In genomic region chr19:9139609-9140158, GRCh38 we compare ENCODE assay signal across 8 cellular contexts. TPM values are rescaled to one million over a fixed set of nuclear protein-coding genes. Genes with fewer than 3 reads are reported as not detected.
DNase-seq lines count a peak whose midpoint lies in the region; TF ChIP-seq lines count a peak whose summit lies in the region.

No MANE protein-coding gene starts in this region.

- WGBS in mesodermal cell (ENCODE audit: insufficient coverage in 2 of 2), 2 experiments, result 25 to 42% methylated on average over 4 of the region's 8 CpGs

- no peaks in the 10 kb centered on the region for H3K9me2 ChIP-seq in Karpas-422 (replicated peaks; ENCODE audit: insufficient read depth, low read length)

- H3K9me3 ChIP-seq in Karpas-422 (ENCODE audit: low read length), result peaks cover 13% of the 10 kb centered on the region; the same call in 1 of the 2 replicates
- H3K9me3 ChIP-seq in mesodermal cell (ENCODE audit: control insufficient read depth, low read length), result peaks cover 10% of the 10 kb centered on the region

- H3K27me3 Mint-ChIP-seq in T-helper 1 cell treated with Interleukin-12 subunit alpha and Interleukin-12 subunit beta and Interleukin-4 antibody, amounts not matched to agents 30 μg/mL and 1 μg/mL, for 36 hours (ENCODE audit: low read depth), result no peaks in the 10 kb centered on the region

- H3K27me3 ChIP-seq in Karpas-422 (ENCODE audit: low read length), result no peaks in the 10 kb centered on the region

- peaks cover 45% of the 10 kb centered on the region for H3K79me2 ChIP-seq in Karpas-422 (ENCODE audit: low read length)

- peak overlapping the region; percentile 95 for H3K27ac Mint-ChIP-seq in T-helper 1 cell treated with Interleukin-12 subunit alpha and Interleukin-12 subunit beta and Interleukin-4 antibody, amounts not matched to agents 30 μg/mL and 1 μg/mL, for 36 hours

- H3K4me2 ChIP-seq in Karpas-422 (ENCODE audit: low read depth, low read length, poor library complexity, severe bottlenecking), result peak overlapping the region; percentile 93

- peak overlapping the region; percentile 96 for H3K4me3 Mint-ChIP-seq in T-helper 1 cell treated with Interleukin-12 subunit alpha and Interleukin-12 subunit beta and Interleukin-4 antibody, amounts not matched to agents 30 μg/mL and 1 μg/mL, for 36 hours

- H3K9me3 Mint-ChIP-seq in T-helper 1 cell treated with Interleukin-12 subunit alpha and Interleukin-12 subunit beta and Interleukin-4 antibody, amounts not matched to agents 30 μg/mL and 1 μg/mL, for 36 hours, result peaks cover 16% of the 10 kb centered on the region

- H3K27ac ChIP-seq in Karpas-422 (ENCODE audit: low read length) (no peak overlapping the region), mesodermal cell (ENCODE audit: low read depth, low read length, severe bottlenecking) (no peak overlapping the region)

- H3K36me3 Mint-ChIP-seq in T-helper 1 cell treated with Interleukin-12 subunit alpha and Interleukin-12 subunit beta and Interleukin-4 antibody, amounts not matched to agents 30 μg/mL and 1 μg/mL, for 36 hours (ENCODE audit: low read depth), result peaks cover 31% of the 10 kb centered on the region

- H2AFZ ChIP-seq in Karpas-422 (ENCODE audit: low read length), result peak overlapping the region; percentile 100

- peak overlapping the region; percentile 94 for H3K9ac ChIP-seq in Karpas-422 (ENCODE audit: low read length)

- H3K4me3 ChIP-seq in Karpas-422 (ENCODE audit: low read length) (peak overlapping the region; percentile 88), cardiac fibroblast (replicated peaks in 1 of 2; ENCODE audit: low read depth in 2 of 2, low read length in 2 of 2) (peak overlapping the region; percentile 88 to 97), mesodermal cell (ENCODE audit: extremely low read depth, insufficient read depth, low read length, poor library complexity, severe bottlenecking) (peak overlapping the region; percentile 80)

- TF ChIP-seq CTCF in cardiac fibroblast (IDR thresholded peaks at IDR 0.05; ENCODE audit: low read depth, low read length), result no peak

- no peaks in the 10 kb centered on the region for H4K20me1 ChIP-seq in Karpas-422 (ENCODE audit: insufficient read depth, low read depth, low read length)

- H3K4me1 ChIP-seq in Karpas-422 (ENCODE audit: low read length), result peaks cover 18% of the 10 kb centered on the region
- H3K4me1 ChIP-seq in mesodermal cell (ENCODE audit: control insufficient read depth, insufficient read depth, low read length, poor library complexity, severe bottlenecking), result no peaks in the 10 kb centered on the region

- DNase-seq in T-helper 1 cell (no peak), Karpas-422 (no peak), cardiac fibroblast (ENCODE audit: low read depth in 2 of 2) (peak in 1 of 2 donors; percentile 5), NCI-H128 (lab: John Stamatoyannopoulos, UW; ENCODE audit: unreplicated experiment) (no peak), foreskin melanocyte (no peak), NCI-H524 treated with DMSO at 0.1 percent for 48 hours (lab: John Stamatoyannopoulos, UW) (no peak)

- H3K4me1 Mint-ChIP-seq in T-helper 1 cell treated with Interleukin-12 subunit alpha and Interleukin-12 subunit beta and Interleukin-4 antibody, amounts not matched to agents 30 μg/mL and 1 μg/mL, for 36 hours (ENCODE audit: low read depth), result peaks cover 21% of the 10 kb centered on the region

- peaks cover 36% of the 10 kb centered on the region for H3K36me3 ChIP-seq in Karpas-422 (ENCODE audit: insufficient read depth, low read length)
- peaks cover 18% of the 10 kb centered on the region for H3K36me3 ChIP-seq in mesodermal cell (ENCODE audit: control insufficient read depth, insufficient read depth, low read length)

RNA-seq across cellular contexts. Expression of gene ZNF317, which starts 0.5 kb away (rescaled TPM):
- total RNA-seq in Karpas-422 (2014; rRNA removed; shearing (Covaris generic); ENCODE audit: low replicate concordance), result 26.6 and 48.1 TPM in 2 replicates
- polyA plus RNA-seq in mesodermal cell (2013, experiment 1 of 2), result 25.3 TPM
- polyA plus RNA-seq in mesodermal cell (2013, experiment 2 of 2), result 22.4 TPM

RNA-seq across cellular contexts. Expression of gene OR7G3, which starts 12.9 kb away (rescaled TPM):
- not detected in 2 replicates for total RNA-seq in Karpas-422 (2014; rRNA removed; shearing (Covaris generic); ENCODE audit: low replicate concordance)
- polyA plus RNA-seq in mesodermal cell (2013, experiment 1 of 2), result not detected
- not detected for polyA plus RNA-seq in mesodermal cell (2013, experiment 2 of 2)

RNA-seq across cellular contexts. Expression of gene OR7G1, which starts 24.1 kb away (rescaled TPM):
- total RNA-seq in Karpas-422 (2014; rRNA removed; shearing (Covaris generic); ENCODE audit: low replicate concordance), result not detected in 2 replicates
- polyA plus RNA-seq in mesodermal cell (2013, experiment 1 of 2), result not detected
- polyA plus RNA-seq in mesodermal cell (2013, experiment 2 of 2), result not detected

RNA-seq across cellular contexts. Expression of gene OR7G2, which starts 32.4 kb away (rescaled TPM):
- not detected in 2 replicates for total RNA-seq in Karpas-422 (2014; rRNA removed; shearing (Covaris generic); ENCODE audit: low replicate concordance)
- not detected for polyA plus RNA-seq in mesodermal cell (2013, experiment 1 of 2)
- polyA plus RNA-seq in mesodermal cell (2013, experiment 2 of 2), result not detected

RNA-seq across cellular contexts. Expression of gene OR7D2, which starts 39.1 kb away (rescaled TPM):
- total RNA-seq in Karpas-422 (2014; rRNA removed; shearing (Covaris generic); ENCODE audit: low replicate concordance), result not detected in 2 replicates
- polyA plus RNA-seq in mesodermal cell (2013, experiment 1 of 2), result not detected
- polyA plus RNA-seq in mesodermal cell (2013, experiment 2 of 2), result 0.10 TPM
